15 cellular contexts compared by ENCODE assay signal in genomic region chr11:120236169-120237107, GRCh38. TPM values are rescaled to one million over a fixed set of nuclear protein-coding genes. Genes with fewer than 3 reads are reported as not detected.
DNase-seq lines count a peak whose midpoint lies in the region; ATAC-seq, FAIRE-seq and TF ChIP-seq lines count a peak whose summit lies in the region.
"Had no signal": no experiment of that assay in that cellular context is flagged by ENCODE, and none has a peak within 500 bp of the region (broad histone marks: within the 10 kb centered on the region; RNA-seq: fewer than 3 reads in every experiment).

No MANE protein-coding gene starts in this region.

- in situ Hi-C loops in mammary epithelial cell (cut with MboI; ENCODE audit: low sequenced_read_pairs in 2 of 2), result loop anchor here in 1 of 2 donors (5.0 kb wide), 1 partner anchor 66 kb away; no protein-coding TSS in a partner anchor
- in situ Hi-C loops in HepG2 (cut with HindIII; ENCODE audit: extremely low pct_ligation_motif_present, low pct_unique_long_range_greater_than_20kb), result loop anchor here (5.0 kb wide), 1 partner anchor 61 kb away; no protein-coding TSS in a partner anchor

- no peaks in the 10 kb centered on the region for H3K9me3 Mint-ChIP-seq in activated CD8-positive, alpha-beta T cell treated with anti-CD3 and anti-CD28 coated beads for 36 hours
- no peaks in the 10 kb centered on the region for H3K9me3 Mint-ChIP-seq in activated CD8-positive, alpha-beta T cell treated with anti-CD3 and anti-CD28 coated beads, Interleukin-2, amount 10 ng/mL, durations not matched to agents 7 days and 5 days (ENCODE audit: insufficient read depth)
- no peaks in the 10 kb centered on the region for H3K9me3 Mint-ChIP-seq in stimulated activated naive B cell treated with anti-CD40 and anti-IgM and Interleukin-4, amounts not matched to agents 10 μg/mL and 1 μg/mL and 100 μg/mL, for 72 hours
- H3K9me3 Mint-ChIP-seq: activated naive CD8-positive, alpha-beta T cell treated with anti-CD3 and anti-CD28 coated beads, Interleukin-2, amount 10 ng/mL, durations not matched to agents 7 days and 5 days had no signal

- H3K36me3 Mint-ChIP-seq in activated CD8-positive, alpha-beta T cell treated with anti-CD3 and anti-CD28 coated beads for 36 hours (ENCODE audit: low read depth), result no peaks in the 10 kb centered on the region
- no peaks in the 10 kb centered on the region for H3K36me3 Mint-ChIP-seq in activated CD8-positive, alpha-beta T cell treated with anti-CD3 and anti-CD28 coated beads, Interleukin-2, amount 10 ng/mL, durations not matched to agents 7 days and 5 days (ENCODE audit: low read depth)
- H3K36me3 Mint-ChIP-seq in stimulated activated naive B cell treated with anti-CD40 and anti-IgM and Interleukin-4, amounts not matched to agents 10 μg/mL and 1 μg/mL and 100 μg/mL, for 72 hours, result no peaks in the 10 kb centered on the region
- H3K36me3 Mint-ChIP-seq: activated naive CD8-positive, alpha-beta T cell treated with anti-CD3 and anti-CD28 coated beads, Interleukin-2, amount 10 ng/mL, durations not matched to agents 7 days and 5 days had no signal

- dilution Hi-C loops in mammary epithelial cell (cut with HindIII; ENCODE audit: low sequenced_read_pairs), result no loop called here

- H3K27me3 Mint-ChIP-seq in activated CD8-positive, alpha-beta T cell treated with anti-CD3 and anti-CD28 coated beads for 36 hours, result peaks cover 42% of the 10 kb centered on the region
- peaks cover 65% of the 10 kb centered on the region for H3K27me3 Mint-ChIP-seq in activated CD8-positive, alpha-beta T cell treated with anti-CD3 and anti-CD28 coated beads, Interleukin-2, amount 10 ng/mL, durations not matched to agents 7 days and 5 days (ENCODE audit: low read depth)
- peaks cover 68 to 80% of the 10 kb centered on the region in 2 donors for H3K27me3 Mint-ChIP-seq in stimulated activated naive B cell treated with anti-CD40 and anti-IgM and Interleukin-4, amounts not matched to agents 10 μg/mL and 1 μg/mL and 100 μg/mL, for 72 hours

- H3K27me3 ChIP-seq in mammary epithelial cell (ENCODE audit: insufficient read depth, low read length) (peaks cover 9% of the 10 kb centered on the region), HepG2 (ENCODE audit: control insufficient read depth in 1 of 2, insufficient read depth in 2 of 2, low read length in 2 of 2) (peaks cover 5 to 66% of the 10 kb centered on the region in 2 experiments)

- H3K4me1 Mint-ChIP-seq in activated CD8-positive, alpha-beta T cell treated with anti-CD3 and anti-CD28 coated beads for 36 hours (ENCODE audit: low read depth), result no peaks in the 10 kb centered on the region
- peaks cover 8% of the 10 kb centered on the region for H3K4me1 Mint-ChIP-seq in activated CD8-positive, alpha-beta T cell treated with anti-CD3 and anti-CD28 coated beads, Interleukin-2, amount 10 ng/mL, durations not matched to agents 7 days and 5 days (ENCODE audit: low read depth)
- peaks cover 3 to 4% of the 10 kb centered on the region in 2 donors for H3K4me1 Mint-ChIP-seq in stimulated activated naive B cell treated with anti-CD40 and anti-IgM and Interleukin-4, amounts not matched to agents 10 μg/mL and 1 μg/mL and 100 μg/mL, for 72 hours

- H3K36me3 ChIP-seq in mammary epithelial cell (ENCODE audit: insufficient read depth, low read length), result no peaks in the 10 kb centered on the region
- H3K36me3 ChIP-seq in HepG2 (replicated peaks in 1 of 2; ENCODE audit: control insufficient read depth in 1 of 2, insufficient read depth in 2 of 2, low read length in 2 of 2), result no peaks in the 10 kb centered on the region

- peak; percentile 37 for ATAC-seq in activated CD8-positive, alpha-beta T cell treated with anti-CD3 and anti-CD28 coated beads for 36 hours
- no peak for ATAC-seq in activated CD8-positive, alpha-beta T cell treated with anti-CD3 and anti-CD28 coated beads, Interleukin-2, amount 10 ng/mL, durations not matched to agents 7 days and 5 days
- ATAC-seq in stimulated activated naive B cell treated with anti-CD40 and anti-IgM and Interleukin-4, amounts not matched to agents 10 μg/mL and 1 μg/mL and 100 μg/mL, for 72 hours (replicated peaks), result peak; percentile 61 to 71
- no peak for ATAC-seq in HepG2
- ATAC-seq in Right ventricle myocardium inferior, result no peak

- no peak for TF ChIP-seq RAD21 in HepG2 (CRISPR knock-in tag; IDR thresholded peaks at IDR 0.05)

- TF ChIP-seq CTCF in activated CD8-positive, alpha-beta T cell treated with anti-CD3 and anti-CD28 coated beads for 36 hours (IDR thresholded peaks at IDR 0.05), result no peak
- TF ChIP-seq CTCF in mammary epithelial cell (conservative IDR thresholded peaks at IDR 0.05 in 1 of 2, IDR thresholded peaks at IDR 0.05 in 1 of 2; ENCODE audit: extremely low read depth in 1 of 2, insufficient read depth in 1 of 2, low read depth in 1 of 2, low read length in 2 of 2), result no peak
- no peak for TF ChIP-seq CTCF in HepG2 (CRISPR knock-in tag; IDR thresholded peaks at IDR 0.05)

- peak overlapping the region; percentile 37 for H3K4me2 ChIP-seq in mammary epithelial cell (ENCODE audit: insufficient read depth, low read depth, low read length)
- no peak overlapping the region for H3K4me2 ChIP-seq in HepG2 (ENCODE audit: low read depth, low read length)

- H3K27ac Mint-ChIP-seq in activated CD8-positive, alpha-beta T cell treated with anti-CD3 and anti-CD28 coated beads for 36 hours, result peak overlapping the region; percentile 9
- H3K27ac Mint-ChIP-seq in activated CD8-positive, alpha-beta T cell treated with anti-CD3 and anti-CD28 coated beads, Interleukin-2, amount 10 ng/mL, durations not matched to agents 7 days and 5 days, result no peak overlapping the region
- H3K27ac Mint-ChIP-seq in stimulated activated naive B cell treated with anti-CD40 and anti-IgM and Interleukin-4, amounts not matched to agents 10 μg/mL and 1 μg/mL and 100 μg/mL, for 72 hours, result peak overlapping the region; percentile 91
- H3K27ac Mint-ChIP-seq: activated naive CD8-positive, alpha-beta T cell treated with anti-CD3 and anti-CD28 coated beads, Interleukin-2, amount 10 ng/mL, durations not matched to agents 7 days and 5 days had no signal

- H4K20me1 ChIP-seq in mammary epithelial cell (ENCODE audit: insufficient read depth, low read length) (no peaks in the 10 kb centered on the region), HepG2 (ENCODE audit: insufficient read depth, low read length) (no peaks in the 10 kb centered on the region; the same call in 1 of the 2 replicates)

- no peak for DNase-seq in activated CD8-positive, alpha-beta T cell treated with anti-CD3 and anti-CD28 coated beads for 36 hours
- DNase-seq in activated CD8-positive, alpha-beta T cell treated with anti-CD3 and anti-CD28 coated beads, Interleukin-2, amount 10 ng/mL, durations not matched to agents 7 days and 5 days, result no peak
- peak; percentile 98 to 99 for DNase-seq in NCI-H526 (lab: John Stamatoyannopoulos, UW)
- peak; percentile 91 for DNase-seq in mammary epithelial cell
- peak; percentile 7 for DNase-seq in stimulated activated naive B cell treated with anti-CD40 and anti-IgM and Interleukin-4, amounts not matched to agents 10 μg/mL and 1 μg/mL and 100 μg/mL, for 72 hours
- no peak for DNase-seq in NCI-H2227 (lab: John Stamatoyannopoulos, UW; ENCODE audit: unreplicated experiment)
- no peak for DNase-seq in HepG2 (ENCODE audit: low spot score)
- no peak for DNase-seq in Right ventricle myocardium inferior (ENCODE audit: missing footprints)
- DNase-seq: activated CD4-positive, alpha-beta T cell treated with anti-CD3 and anti-CD28 coated beads, Interleukin-2, amount 50 U/mL, for 1 hour; activated naive CD8-positive, alpha-beta T cell treated with anti-CD3 and anti-CD28 coated beads, Interleukin-2, amount 10 ng/mL, durations not matched to agents 7 days and 5 days; GDM1; hypothalamus; NCI-H2081 had no signal

- POLR2A ChIA-PET in activated CD8-positive, alpha-beta T cell treated with anti-CD3 and anti-CD28 coated beads for 36 hours (lab: Charles Lee), result interaction anchor here (1.1 to 1.5 kb wide), 2 partner anchors 12 to 64 kb away, joined by 4 to 5 read pairs; no protein-coding TSS in a partner anchor
- POLR2A ChIA-PET in activated CD8-positive, alpha-beta T cell treated with anti-CD3 and anti-CD28 coated beads, Interleukin-2, amount 10 ng/mL, durations not matched to agents 7 days and 5 days (lab: Charles Lee), result interaction anchor here (0.8 kb wide), 1 partner anchor 12 kb away, joined by 3 read pairs; no protein-coding TSS in a partner anchor
- POLR2A ChIA-PET in HepG2 (lab: Yijun Ruan, JAX), result no interaction called here

- H3K4me3 ChIP-seq in mammary epithelial cell (replicated peaks in 1 of 3; ENCODE audit: insufficient read depth in 1 of 3, low read depth in 2 of 3, low read length in 3 of 3), result no peak overlapping the region
- H3K4me3 ChIP-seq in HepG2 (replicated peaks in 1 of 3; ENCODE audit: insufficient read depth in 1 of 3, low read depth in 2 of 3, low read length in 3 of 3), result no peak overlapping the region

- no peaks in the 10 kb centered on the region for H3K9me3 ChIP-seq in mammary epithelial cell (replicated peaks; ENCODE audit: insufficient read depth, low read length)
- no peaks in the 10 kb centered on the region for H3K9me3 ChIP-seq in HepG2 (ENCODE audit: low read length)

- WGBS in mammary epithelial cell (ENCODE audit: low coverage, missing lambda C conversion rate), result 26% methylated on average over 5 of the region's 5 CpGs
- 0% methylated on average over 5 of the region's 5 CpGs for WGBS in HepG2 (ENCODE audit: low lambda C conversion rate)

- no peak overlapping the region for H3K4me3 Mint-ChIP-seq in activated CD8-positive, alpha-beta T cell treated with anti-CD3 and anti-CD28 coated beads for 36 hours
- H3K4me3 Mint-ChIP-seq in activated CD8-positive, alpha-beta T cell treated with anti-CD3 and anti-CD28 coated beads, Interleukin-2, amount 10 ng/mL, durations not matched to agents 7 days and 5 days, result no peak overlapping the region
- H3K4me3 Mint-ChIP-seq in stimulated activated naive B cell treated with anti-CD40 and anti-IgM and Interleukin-4, amounts not matched to agents 10 μg/mL and 1 μg/mL and 100 μg/mL, for 72 hours, result no peak overlapping the region
- H3K4me3 Mint-ChIP-seq: activated naive CD8-positive, alpha-beta T cell treated with anti-CD3 and anti-CD28 coated beads, Interleukin-2, amount 10 ng/mL, durations not matched to agents 7 days and 5 days had no signal

- no peaks in the 10 kb centered on the region for H3K79me2 ChIP-seq in mammary epithelial cell (ENCODE audit: insufficient read depth, low read length)
- no peaks in the 10 kb centered on the region for H3K79me2 ChIP-seq in HepG2 (ENCODE audit: insufficient read depth, low read length)

- CTCF ChIA-PET in activated CD8-positive, alpha-beta T cell treated with anti-CD3 and anti-CD28 coated beads for 36 hours (lab: Charles Lee), result interaction anchor here (0.6 to 19.2 kb wide), 15 partner anchors 10 to 754 kb away, joined by 3 to 437 read pairs (median 6); no protein-coding TSS in a partner anchor
- CTCF ChIA-PET in activated CD8-positive, alpha-beta T cell treated with anti-CD3 and anti-CD28 coated beads, Interleukin-2, amount 10 ng/mL, durations not matched to agents 7 days and 5 days (lab: Charles Lee), result interaction anchor here (1.0 to 13.9 kb wide), 14 partner anchors 11 to 507 kb away, joined by 3 to 344 read pairs (median 5); partner anchors contain the start of gene NECTIN1
- CTCF ChIA-PET in mammary epithelial cell (lab: Charles Lee; ENCODE audit: low non-redundant PET) (interaction anchor here (0.6 to 2.4 kb wide), 5 partner anchors 64 to 225 kb away, joined by 3 to 16 read pairs (median 9); no protein-coding TSS in a partner anchor), HepG2 (lab: Yijun Ruan, JAX; ENCODE audit: low intra/inter-chr PET ratio, low total read pairs) (interaction anchor here (4.4 kb wide), 1 partner anchor 67 kb away, joined by 63 read pairs; no protein-coding TSS in a partner anchor)

- TSS peak; percentile 99 for BruUV-seq in mammary epithelial cell (replicated peaks; lab: Mats Ljungman, UMichigan)
- no TSS peak for BruUV-seq in HepG2 (replicated peaks; lab: Mats Ljungman, UMichigan)

- intact Hi-C loops in activated CD8-positive, alpha-beta T cell treated with anti-CD3 and anti-CD28 coated beads for 36 hours (cut with micrococcal nuclease), result no loop called here
- intact Hi-C loops in mammary epithelial cell (cut with micrococcal nuclease), result loop anchor here (5.0 to 10.0 kb wide), 6 partner anchors 109 to 876 kb away; partner anchors contain the start of gene GRIK4
- intact Hi-C loops in HepG2 (cut with micrococcal nuclease; ENCODE audit: unreplicated experiment), result no loop called here
- intact Hi-C loops in Right ventricle myocardium inferior (cut with DNase I), result no loop called here

- H3K4me1 ChIP-seq in mammary epithelial cell (ENCODE audit: insufficient read depth, low read length) (peaks cover 20% of the 10 kb centered on the region), HepG2 (ENCODE audit: insufficient read depth, low read length) (no peaks in the 10 kb centered on the region)

- peak overlapping the region; percentile 36 for H2AFZ ChIP-seq in mammary epithelial cell (ENCODE audit: low read depth, low read length)
- H2AFZ ChIP-seq in HepG2 (ENCODE audit: low read length), result no peak overlapping the region

- H3K9ac ChIP-seq in mammary epithelial cell (ENCODE audit: insufficient read depth, low read length) (no peak overlapping the region), HepG2 (ENCODE audit: insufficient read depth, low read depth, low read length) (no peak overlapping the region)

- FAIRE-seq in HepG2 (lab: Jason Lieb, UNC), result no peak
- FAIRE-seq: GM19239 had no signal

- peak in 1 of 2 experiments; percentile 53; a peak in 1 of 4 replicates for TF ChIP-seq POLR2A in HepG2 (IDR thresholded peaks at IDR 0.05; ENCODE audit: insufficient read depth in 1 of 2, low read depth in 2 of 2, low read length in 2 of 2)

- TF ChIP-seq EP300 in HepG2 (IDR thresholded peaks at IDR 0.05; ENCODE audit: low read depth in 2 of 2, low read length in 2 of 2), result no peak
- no peak for TF ChIP-seq EP300 in HepG2 (CRISPR knock-in tag; IDR thresholded peaks at IDR 0.05; ENCODE audit: borderline replicate concordance)

- H3K27ac ChIP-seq in mammary epithelial cell (ENCODE audit: insufficient read depth, low read depth, low read length), result no peak overlapping the region
- H3K27ac ChIP-seq in HepG2 (ENCODE audit: extremely low read length, insufficient read depth, low read length), result no peak overlapping the region

RNA-seq across cellular contexts. Expression of gene POU2F3, which starts 3.5 kb away (rescaled TPM):
- total RNA-seq in activated CD8-positive, alpha-beta T cell treated with anti-CD3 and anti-CD28 coated beads for 36 hours, result not detected
- not detected for total RNA-seq in activated CD8-positive, alpha-beta T cell treated with anti-CD3 and anti-CD28 coated beads, Interleukin-2, amount 10 ng/mL, durations not matched to agents 7 days and 5 days
- under 1 TPM; 0.17 to 0.38 TPM for total RNA-seq in mammary epithelial cell
- polyA plus RNA-seq in mammary epithelial cell, result 0.17 TPM
- polyA minus RNA-seq in mammary epithelial cell, result not detected
- not detected in 2 replicates for total RNA-seq in HepG2 (2016; rRNA removed; fragmentation: Illumina TruSeq; extraction: Trizol)
- total RNA-seq in HepG2 (2016; cell fraction: cytosol; rRNA removed; fragmentation: Illumina TruSeq; extraction: Trizol; ENCODE audit: low read depth), result not detected in 2 replicates
- not detected in 2 replicates for total RNA-seq in HepG2 (2016; cell fraction: insoluble cytoplasmic fraction; rRNA removed; fragmentation: Illumina TruSeq; extraction: Trizol)
- total RNA-seq in HepG2 (2016; cell fraction: membrane; rRNA removed; fragmentation: Illumina TruSeq; extraction: Trizol), result not detected in 2 replicates
- not detected in 2 replicates for total RNA-seq in HepG2 (2016; cell fraction: nucleus; rRNA removed; fragmentation: Illumina TruSeq; extraction: Trizol)
- polyA plus RNA-seq in HepG2 (2011; rRNA removed), result not detected in 2 replicates
- not detected in 2 replicates for polyA plus RNA-seq in HepG2 (2011; cell fraction: cytosol; rRNA removed)
- not detected in 2 replicates for polyA plus RNA-seq in HepG2 (2011; cell fraction: nucleus; rRNA removed)
- polyA plus RNA-seq in HepG2 (2012), result not detected in 2 replicates
- not detected in 2 replicates for polyA plus RNA-seq in HepG2 (2016; cell fraction: cytosol; fragmentation: Illumina TruSeq; extraction: Trizol; ENCODE audit: low read depth)
- polyA plus RNA-seq in HepG2 (2016; cell fraction: insoluble cytoplasmic fraction; fragmentation: Illumina TruSeq; extraction: Trizol; ENCODE audit: low read depth), result not detected in 2 replicates
- polyA plus RNA-seq in HepG2 (2016; cell fraction: membrane; fragmentation: Illumina TruSeq; extraction: Trizol; ENCODE audit: low read depth), result not detected in 2 replicates
- polyA plus RNA-seq in HepG2 (2016; cell fraction: nucleus; fragmentation: Illumina TruSeq; extraction: Trizol; ENCODE audit: insufficient read depth, low read depth), result not detected in 2 replicates
- 0.30 TPM in 1 of 2 replicates, not detected in the other for polyA minus RNA-seq in HepG2 (2011; rRNA and poly(A)+ RNA removed; ENCODE audit: low replicate concordance)
- not detected in 2 replicates for polyA minus RNA-seq in HepG2 (2011; cell fraction: cytosol; rRNA and poly(A)+ RNA removed)
- polyA minus RNA-seq in HepG2 (2011; cell fraction: nucleus; rRNA and poly(A)+ RNA removed), result not detected in 2 replicates
- total RNA-seq in Right ventricle myocardium inferior, result 0.19 TPM
- total RNA-seq: activated naive CD8-positive, alpha-beta T cell treated with anti-CD3 and anti-CD28 coated beads, Interleukin-2, amount 10 ng/mL, durations not matched to agents 7 days and 5 days; skeletal muscle tissue had no signal

RNA-seq across cellular contexts. Expression of gene OAF, which starts 25.6 kb away (rescaled TPM):
- total RNA-seq in activated CD8-positive, alpha-beta T cell treated with anti-CD3 and anti-CD28 coated beads for 36 hours, result 1 to 10 TPM; 3.7 to 4.6 TPM
- 1 to 10 TPM; 5.3 TPM for total RNA-seq in activated CD8-positive, alpha-beta T cell treated with anti-CD3 and anti-CD28 coated beads, Interleukin-2, amount 10 ng/mL, durations not matched to agents 7 days and 5 days
- total RNA-seq in mammary epithelial cell, result 10 to 100 TPM in 1 of 2 donors, 1 to 10 TPM in 1; 4.7 to 20.3 TPM
- polyA plus RNA-seq in mammary epithelial cell, result 16.5 TPM
- polyA minus RNA-seq in mammary epithelial cell, result 9.3 TPM
- total RNA-seq in HepG2 (2016; rRNA removed; fragmentation: Illumina TruSeq; extraction: Trizol), result 37.5 and 63.7 TPM in 2 replicates
- total RNA-seq in HepG2 (2016; cell fraction: cytosol; rRNA removed; fragmentation: Illumina TruSeq; extraction: Trizol; ENCODE audit: low read depth), result 67.5 and 74.8 TPM in 2 replicates
- 30.7 and 64.6 TPM in 2 replicates for total RNA-seq in HepG2 (2016; cell fraction: insoluble cytoplasmic fraction; rRNA removed; fragmentation: Illumina TruSeq; extraction: Trizol)
- 118 and 139 TPM in 2 replicates for total RNA-seq in HepG2 (2016; cell fraction: membrane; rRNA removed; fragmentation: Illumina TruSeq; extraction: Trizol)
- 44.9 and 59.4 TPM in 2 replicates for total RNA-seq in HepG2 (2016; cell fraction: nucleus; rRNA removed; fragmentation: Illumina TruSeq; extraction: Trizol)
- 92.9 and 94.6 TPM in 2 replicates for polyA plus RNA-seq in HepG2 (2011; rRNA removed)
- polyA plus RNA-seq in HepG2 (2011; cell fraction: cytosol; rRNA removed), result 77.3 and 145 TPM in 2 replicates
- polyA plus RNA-seq in HepG2 (2011; cell fraction: nucleus; rRNA removed), result 93.1 and 106 TPM in 2 replicates
- 22.4 and 31.8 TPM in 2 replicates for polyA plus RNA-seq in HepG2 (2012)
- 159 and 175 TPM in 2 replicates for polyA plus RNA-seq in HepG2 (2016; cell fraction: cytosol; fragmentation: Illumina TruSeq; extraction: Trizol; ENCODE audit: low read depth)
- 64.4 and 78.3 TPM in 2 replicates for polyA plus RNA-seq in HepG2 (2016; cell fraction: insoluble cytoplasmic fraction; fragmentation: Illumina TruSeq; extraction: Trizol; ENCODE audit: low read depth)
- polyA plus RNA-seq in HepG2 (2016; cell fraction: membrane; fragmentation: Illumina TruSeq; extraction: Trizol; ENCODE audit: low read depth), result 207 and 216 TPM in 2 replicates
- polyA plus RNA-seq in HepG2 (2016; cell fraction: nucleus; fragmentation: Illumina TruSeq; extraction: Trizol; ENCODE audit: insufficient read depth, low read depth), result 162 and 173 TPM in 2 replicates
- polyA minus RNA-seq in HepG2 (2011; rRNA and poly(A)+ RNA removed; ENCODE audit: low replicate concordance), result 19.0 and 113 TPM in 2 replicates
- polyA minus RNA-seq in HepG2 (2011; cell fraction: cytosol; rRNA and poly(A)+ RNA removed), result 47.6 and 70.8 TPM in 2 replicates
- 28.5 and 32.1 TPM in 2 replicates for polyA minus RNA-seq in HepG2 (2011; cell fraction: nucleus; rRNA and poly(A)+ RNA removed)
- 34.5 TPM for total RNA-seq in Right ventricle myocardium inferior

Comparison
In these comparisons a context has a peak if more than half of its experiments do, and no peak if none do; other contexts are left out.
1. ATAC-seq: peak in activated CD8-positive, alpha-beta T cell treated with anti-CD3 and anti-CD28 coated beads for 36 hours (single experiment) and stimulated activated naive B cell treated with anti-CD40 and anti-IgM and Interleukin-4, amounts not matched to agents 10 μg/mL and 1 μg/mL and 100 μg/mL, for 72 hours (2 of 2); none in activated CD8-positive, alpha-beta T cell treated with anti-CD3 and anti-CD28 coated beads, Interleukin-2, amount 10 ng/mL, durations not matched to agents 7 days and 5 days (single experiment), HepG2 (single experiment) and Right ventricle myocardium inferior (single experiment).
2. DNase-seq: peak in NCI-H526 (2 of 2), mammary epithelial cell (single experiment) and stimulated activated naive B cell treated with anti-CD40 and anti-IgM and Interleukin-4, amounts not matched to agents 10 μg/mL and 1 μg/mL and 100 μg/mL, for 72 hours (single experiment); none in activated CD8-positive, alpha-beta T cell treated with anti-CD3 and anti-CD28 coated beads for 36 hours (single experiment), activated CD8-positive, alpha-beta T cell treated with anti-CD3 and anti-CD28 coated beads, Interleukin-2, amount 10 ng/mL, durations not matched to agents 7 days and 5 days (single experiment), NCI-H2227 (single experiment), HepG2 (single experiment) and Right ventricle myocardium inferior (single experiment).